In the genomic region with DNA sequence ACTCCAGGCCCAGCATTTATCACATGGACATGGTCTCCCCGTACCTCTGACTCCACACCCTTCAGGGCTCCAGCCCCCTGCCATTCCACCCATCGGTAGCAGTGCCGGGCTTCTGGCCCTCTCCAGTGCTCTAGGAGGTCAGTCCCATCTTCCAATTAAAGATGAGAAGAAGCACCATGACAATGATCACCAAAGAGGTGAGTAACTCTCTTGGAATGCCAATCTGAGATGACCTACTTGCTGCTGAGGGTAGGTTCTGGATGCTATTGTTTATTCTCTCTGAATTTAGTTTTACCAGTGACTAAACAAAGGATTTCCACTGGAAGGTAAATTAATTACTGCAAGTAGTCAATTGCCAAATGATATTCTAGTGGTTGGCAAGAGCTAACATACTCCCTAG, we compare ENCODE assay signal across 1 cellular context.
TF ChIP-seq lines count a peak whose summit lies in the region.

No MANE protein-coding gene starts in this region.

TF ChIP-seq in SK-N-SH treated with all-trans-retinoic acid at 6 μM for 48 hours, 23 proteins besides CTCF, POLR2A, EP300 and RAD21 (continued from another document):
- TF ChIP-seq POU6F1 (CRISPR knock-in tag; IDR thresholded peaks at IDR 0.05; ENCODE audit: borderline replicate concordance, low read depth) (no peak), GLIS3 (CRISPR knock-in tag; IDR thresholded peaks at IDR 0.05) (no peak), PPARA (CRISPR knock-in tag; IDR thresholded peaks at IDR 0.05; ENCODE audit: borderline replicate concordance) (no peak), RARB (CRISPR knock-in tag; IDR thresholded peaks at IDR 0.05) (no peak), CSDC2 (CRISPR knock-in tag; IDR thresholded peaks at IDR 0.05) (no peak), CSRNP3 (CRISPR knock-in tag; IDR thresholded peaks at IDR 0.05) (no peak), BACH2 (CRISPR knock-in tag; IDR thresholded peaks at IDR 0.05; ENCODE audit: borderline replicate concordance) (no peak), ZFP3 (CRISPR knock-in tag; IDR thresholded peaks at IDR 0.05) (no peak), ZNF565 (CRISPR knock-in tag; conservative IDR thresholded peaks at IDR 0.05; ENCODE audit: low read depth) (no peak), ESRRG (CRISPR knock-in tag; IDR thresholded peaks at IDR 0.05) (no peak), TOX (CRISPR knock-in tag; IDR thresholded peaks at IDR 0.05; ENCODE audit: borderline replicate concordance) (no peak), ISL1 (CRISPR knock-in tag; IDR thresholded peaks at IDR 0.05) (no peak)
- TF ChIP-seq, protein P1, sequence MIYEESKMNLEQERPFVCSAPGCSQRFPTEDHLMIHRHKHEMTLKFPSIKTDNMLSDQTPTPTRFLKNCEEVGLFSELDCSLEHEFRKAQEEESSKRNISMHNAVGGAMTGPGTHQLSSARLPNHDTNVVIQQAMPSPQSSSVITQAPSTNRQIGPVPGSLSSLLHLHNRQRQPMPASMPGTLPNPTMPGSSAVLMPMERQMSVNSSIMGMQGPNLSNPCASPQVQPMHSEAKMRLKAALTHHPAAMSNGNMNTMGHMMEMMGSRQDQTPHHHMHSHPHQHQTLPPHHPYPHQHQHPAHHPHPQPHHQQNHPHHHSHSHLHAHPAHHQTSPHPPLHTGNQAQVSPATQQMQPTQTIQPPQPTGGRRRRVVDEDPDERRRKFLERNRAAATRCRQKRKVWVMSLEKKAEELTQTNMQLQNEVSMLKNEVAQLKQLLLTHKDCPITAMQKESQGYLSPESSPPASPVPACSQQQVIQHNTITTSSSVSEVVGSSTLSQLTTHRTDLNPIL (CRISPR knock-in tag; IDR thresholded peaks at IDR 0.05; ENCODE audit: low read depth): no peak
- TF ChIP-seq, protein P2, sequence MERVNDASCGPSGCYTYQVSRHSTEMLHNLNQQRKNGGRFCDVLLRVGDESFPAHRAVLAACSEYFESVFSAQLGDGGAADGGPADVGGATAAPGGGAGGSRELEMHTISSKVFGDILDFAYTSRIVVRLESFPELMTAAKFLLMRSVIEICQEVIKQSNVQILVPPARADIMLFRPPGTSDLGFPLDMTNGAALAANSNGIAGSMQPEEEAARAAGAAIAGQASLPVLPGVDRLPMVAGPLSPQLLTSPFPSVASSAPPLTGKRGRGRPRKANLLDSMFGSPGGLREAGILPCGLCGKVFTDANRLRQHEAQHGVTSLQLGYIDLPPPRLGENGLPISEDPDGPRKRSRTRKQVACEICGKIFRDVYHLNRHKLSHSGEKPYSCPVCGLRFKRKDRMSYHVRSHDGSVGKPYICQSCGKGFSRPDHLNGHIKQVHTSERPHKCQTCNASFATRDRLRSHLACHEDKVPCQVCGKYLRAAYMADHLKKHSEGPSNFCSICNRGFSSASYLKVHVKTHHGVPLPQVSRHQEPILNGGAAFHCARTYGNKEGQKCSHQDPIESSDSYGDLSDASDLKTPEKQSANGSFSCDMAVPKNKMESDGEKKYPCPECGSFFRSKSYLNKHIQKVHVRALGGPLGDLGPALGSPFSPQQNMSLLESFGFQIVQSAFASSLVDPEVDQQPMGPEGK (CRISPR knock-in tag; IDR thresholded peaks at IDR 0.05; ENCODE audit: borderline replicate concordance): no peak
